Comparison of ENCODE assay signal across 20 cellular contexts in genomic region chr1:160114085-160114484, GRCh38. TPM values are rescaled to one million over a fixed set of nuclear protein-coding genes. Genes with fewer than 3 reads are reported as not detected.
DNase-seq lines count a peak whose midpoint lies in the region; ATAC-seq and TF ChIP-seq lines count a peak whose summit lies in the region.
"Had no signal": no experiment of that assay in that cellular context is flagged by ENCODE, and none has a peak within 500 bp of the region (broad histone marks: within the 10 kb centered on the region; RNA-seq: fewer than 3 reads in every experiment).

No MANE protein-coding gene starts in this region.

- DNase-seq in caudate nucleus (lab: John Stamatoyannopoulos, UW) (peak in 19 of 61 donors; percentile 13 to 69 (median 33)), right atrium auricular region (ENCODE audit: low spot score) (no peak), psoas muscle (peak in 1 of 2 donors; percentile 54), breast epithelium (ENCODE audit: low spot score in 2 of 2) (no peak), MCF 10A (ENCODE audit: unreplicated experiment) (no peak), HAP-1 (ENCODE audit: low spot score in 2 of 2) (no peak)
- no peak for DNase-seq in activated CD4-positive, CD25-positive, alpha-beta regulatory T cell treated with anti-CD3 and anti-CD28 coated beads, Interleukin-2, amount 50 U/mL, for 72 hours
- DNase-seq: activated T-cell treated with anti-CD3 and anti-CD28 coated beads, Interleukin-2, amount 50 U/mL, for 4 hours; CD4-positive, CD25-positive, alpha-beta regulatory T cell; DMS53; Kasumi-1; left lung; NCI-H1105; NCI-H69; spleen; upper lobe of left lung had no signal

- H3K9me3 ChIP-seq in BLaER1 (no peaks in the 10 kb centered on the region), right atrium auricular region (no peaks in the 10 kb centered on the region), psoas muscle (no peaks in the 10 kb centered on the region), breast epithelium (no peaks in the 10 kb centered on the region), HAP-1 (no peaks in the 10 kb centered on the region)
- H3K9me3 ChIP-seq: left lung, spleen, upper lobe of left lung had no signal

- intact Hi-C loops in psoas muscle (cut with DNase I) (loop anchor here in 1 of 2 donors (5.0 kb wide), 1 partner anchor 58 kb away; no protein-coding TSS in a partner anchor), breast epithelium (cut with DNase I; ENCODE audit: low total_unique reads) (no loop called here), MCF 10A (cut with micrococcal nuclease) (no loop called here)

- POLR2A ChIA-PET in MCF 10A (lab: Yijun Ruan, JAX) = no interaction called here

- no peak overlapping the region for H3K4me3 Mint-ChIP-seq in MCF 10A (ENCODE audit: unreplicated experiment)
- H3K4me3 Mint-ChIP-seq: activated naive CD4-positive, alpha-beta T cell treated with anti-CD3 and anti-CD28 coated beads, Interleukin-2, amount 50 U/mL, for 24 hours; activated T-cell treated with anti-CD3 and anti-CD28 coated beads, Interleukin-2, amount 50 U/mL, for 4 hours; CD4-positive, CD25-positive, alpha-beta regulatory T cell; stimulated activated effector memory CD8-positive, alpha-beta T cell treated with anti-CD3 and anti-CD28 coated beads, Interleukin-12 subunit alpha, Interleukin-12 subunit beta, amount 100 ng/mL, for 72 hours had no signal

- WGBS in psoas muscle, 3 donors = 18 to 40% (median 32%) methylated on average over 4 of the region's 4 CpGs

- no peaks in the 10 kb centered on the region for H3K27me3 Mint-ChIP-seq in MCF 10A (ENCODE audit: insufficient read depth, unreplicated experiment)

- no TSS peak for BruUV-seq in MCF 10A (replicated peaks; lab: Mats Ljungman, UMichigan)

- H3K4me3 ChIP-seq in BLaER1 (no peak overlapping the region), right atrium auricular region (no peak overlapping the region), psoas muscle (peak overlapping the region; percentile 22), breast epithelium (no peak overlapping the region), HAP-1 (no peak overlapping the region)
- H3K4me3 ChIP-seq: left lung, spleen, upper lobe of left lung had no signal

- no peak overlapping the region for H3K27ac ChIP-seq in BLaER1
- H3K27ac ChIP-seq in caudate nucleus (ENCODE audit: low read depth, low read length) = peak overlapping the region; percentile 89
- H3K27ac ChIP-seq in right atrium auricular region = peak overlapping the region; percentile 67 to 90
- peak overlapping the region; percentile 98 for H3K27ac ChIP-seq in psoas muscle
- H3K27ac ChIP-seq in breast epithelium = no peak overlapping the region
- H3K27ac ChIP-seq: left lung, spleen, upper lobe of left lung had no signal

- H3K36me3 ChIP-seq in BLaER1 = no peaks in the 10 kb centered on the region
- H3K36me3 ChIP-seq in right atrium auricular region = peaks cover 6% of the 10 kb centered on the region
- H3K36me3 ChIP-seq in psoas muscle (ENCODE audit: insufficient read depth in 1 of 2, low read depth in 1 of 2) = peaks cover 0 to 8% of the 10 kb centered on the region in 2 donors
- H3K36me3 ChIP-seq in breast epithelium = no peaks in the 10 kb centered on the region
- H3K36me3 ChIP-seq in HAP-1 (replicated peaks) = no peaks in the 10 kb centered on the region
- H3K36me3 ChIP-seq: left lung, spleen, upper lobe of left lung had no signal

- no peak overlapping the region for H3K27ac Mint-ChIP-seq in MCF 10A (ENCODE audit: low read depth, unreplicated experiment)
- H3K27ac Mint-ChIP-seq: activated naive CD4-positive, alpha-beta T cell treated with anti-CD3 and anti-CD28 coated beads, Interleukin-2, amount 50 U/mL, for 24 hours; stimulated activated effector memory CD8-positive, alpha-beta T cell treated with anti-CD3 and anti-CD28 coated beads, Interleukin-12 subunit alpha, Interleukin-12 subunit beta, amount 100 ng/mL, for 72 hours had no signal

- in situ Hi-C loops in HAP-1 (cut with MboI; ENCODE audit: low sequenced_read_pairs) = no loop called here

- H3K4me1 ChIP-seq in BLaER1 = peaks cover 65% of the 10 kb centered on the region
- H3K4me1 ChIP-seq in right atrium auricular region = peaks cover 0 to 51% of the 10 kb centered on the region in 2 donors
- peaks cover 47% of the 10 kb centered on the region for H3K4me1 ChIP-seq in psoas muscle
- H3K4me1 ChIP-seq in breast epithelium = no peaks in the 10 kb centered on the region
- no peaks in the 10 kb centered on the region for H3K4me1 ChIP-seq in HAP-1

- peak overlapping the region; percentile 24; the same call in 1 of the 2 replicates for H3K4me2 ChIP-seq in BLaER1

- no peaks in the 10 kb centered on the region for H4K20me1 ChIP-seq in BLaER1

- H3K9ac ChIP-seq in BLaER1 = no peak overlapping the region

- ATAC-seq in psoas muscle = no peak
- ATAC-seq: activated T-cell treated with anti-CD3 and anti-CD28 coated beads, Interleukin-2, amount 50 U/mL, for 4 hours; left lung; Panc1 had no signal

- no peaks in the 10 kb centered on the region for H3K36me3 Mint-ChIP-seq in MCF 10A (ENCODE audit: insufficient read depth, unreplicated experiment)
- H3K36me3 Mint-ChIP-seq: activated naive CD4-positive, alpha-beta T cell treated with anti-CD3 and anti-CD28 coated beads, Interleukin-2, amount 50 U/mL, for 24 hours; CD4-positive, CD25-positive, alpha-beta regulatory T cell; stimulated activated effector memory CD8-positive, alpha-beta T cell treated with anti-CD3 and anti-CD28 coated beads, Interleukin-12 subunit alpha, Interleukin-12 subunit beta, amount 100 ng/mL, for 72 hours had no signal

- no peak for TF ChIP-seq POLR2A in breast epithelium (IDR thresholded peaks at IDR 0.05)

- no peaks in the 10 kb centered on the region for H3K9me3 Mint-ChIP-seq in MCF 10A (ENCODE audit: unreplicated experiment)
- H3K9me3 Mint-ChIP-seq: activated naive CD4-positive, alpha-beta T cell treated with anti-CD3 and anti-CD28 coated beads, Interleukin-2, amount 50 U/mL, for 24 hours; activated T-cell treated with anti-CD3 and anti-CD28 coated beads, Interleukin-2, amount 50 U/mL, for 4 hours; stimulated activated effector memory CD8-positive, alpha-beta T cell treated with anti-CD3 and anti-CD28 coated beads, Interleukin-12 subunit alpha, Interleukin-12 subunit beta, amount 100 ng/mL, for 72 hours had no signal

- H3K4me1 Mint-ChIP-seq in MCF 10A (ENCODE audit: insufficient read depth, unreplicated experiment) = peaks cover 15% of the 10 kb centered on the region
- H3K4me1 Mint-ChIP-seq: CD4-positive, CD25-positive, alpha-beta regulatory T cell; stimulated activated effector memory CD8-positive, alpha-beta T cell treated with anti-CD3 and anti-CD28 coated beads, Interleukin-12 subunit alpha, Interleukin-12 subunit beta, amount 100 ng/mL, for 72 hours had no signal

- H3K27me3 ChIP-seq in BLaER1 = no peaks in the 10 kb centered on the region
- no peaks in the 10 kb centered on the region for H3K27me3 ChIP-seq in right atrium auricular region
- H3K27me3 ChIP-seq in psoas muscle (ENCODE audit: insufficient read depth in 3 of 3, low read length in 2 of 3) = no peaks in the 10 kb centered on the region
- H3K27me3 ChIP-seq in breast epithelium = no peaks in the 10 kb centered on the region
- no peaks in the 10 kb centered on the region for H3K27me3 ChIP-seq in HAP-1 (ENCODE audit: low read depth)
- H3K27me3 ChIP-seq: upper lobe of left lung had no signal

- CTCF ChIA-PET in MCF 10A (lab: Yijun Ruan, JAX) = interaction anchor here (1.0 to 1.5 kb wide), 3 partner anchors 10 to 177 kb away, joined by 4 to 9 read pairs (median 5); no protein-coding TSS in a partner anchor

- TF ChIP-seq CTCF in right atrium auricular region (IDR thresholded peaks at IDR 0.05) (no peak), psoas muscle (IDR thresholded peaks at IDR 0.05) (no peak), breast epithelium (IDR thresholded peaks at IDR 0.05) (no peak), MCF 10A (IDR thresholded peaks at IDR 0.05; ENCODE audit: unreplicated experiment) (no peak)

RNA-seq across cellular contexts. Expression of gene ATP1A2, which starts 1.5 kb away (rescaled TPM):
- total RNA-seq in right atrium auricular region (100 to 1,000 TPM; 146 to 228 TPM), psoas muscle (1,000 to 10,000 TPM in 1 of 4 donors, 100 to 1,000 TPM in 3; 523 to 1,040 (median 587) TPM), breast epithelium (100 to 1,000 TPM in 1 of 3 donors, 1 to 10 TPM in 2; 3.9 to 229 (median 6.4) TPM), MCF 10A (2022) (0.07 TPM in 1 of 2 replicates, not detected in the other)
- 100 to 1,000 TPM in 2 of 3 donors, 10 to 100 TPM in 1; 52.5 to 194 (median 162) TPM for polyA plus RNA-seq in psoas muscle
- total RNA-seq: activated T-cell treated with anti-CD3 and anti-CD28 coated beads, Interleukin-2, amount 50 U/mL, for 4 hours; CD4-positive, CD25-positive, alpha-beta regulatory T cell had no signal
- polyA plus RNA-seq: CD4-positive, CD25-positive, alpha-beta regulatory T cell had no signal

RNA-seq across cellular contexts. Expression of gene IGSF8, which starts 15.7 kb away (rescaled TPM):
- total RNA-seq in right atrium auricular region (10 to 100 TPM; 20.1 to 20.8 TPM), psoas muscle (1 to 10 TPM; 4.3 to 8.6 (median 6.4) TPM), breast epithelium (10 to 100 TPM; 21.0 to 35.7 (median 24.5) TPM), MCF 10A (2022) (13.8 and 19.7 TPM in 2 replicates)
- 1 to 10 TPM; 4.9 to 6.5 (median 6.4) TPM for polyA plus RNA-seq in psoas muscle

RNA-seq across cellular contexts. Expression of gene KCNJ9, which starts 32.7 kb away (rescaled TPM):
- total RNA-seq in right atrium auricular region (under 1 TPM in 1 of 2 donors, not detected in 1; 0.08 TPM), psoas muscle (not detected), breast epithelium (not detected), MCF 10A (2022) (0.07 TPM in 1 of 2 replicates, not detected in the other)
- under 1 TPM in 2 of 3 donors, not detected in 1; 0.01 to 0.04 TPM for polyA plus RNA-seq in psoas muscle
- total RNA-seq: activated T-cell treated with anti-CD3 and anti-CD28 coated beads, Interleukin-2, amount 50 U/mL, for 4 hours; CD4-positive, CD25-positive, alpha-beta regulatory T cell; left lung; spleen; upper lobe of left lung had no signal
- polyA plus RNA-seq: spleen had no signal

RNA-seq across cellular contexts. Expression of gene ATP1A4, which starts 37.3 kb away (rescaled TPM):
- total RNA-seq in right atrium auricular region = not detected
- 1 to 10 TPM in 1 of 4 donors, under 1 TPM in 3; 0.07 to 2.0 (median 0.38) TPM for total RNA-seq in psoas muscle
- polyA plus RNA-seq in psoas muscle = 1 to 10 TPM in 1 of 3 donors, under 1 TPM in 2; 0.03 to 1.3 (median 0.13) TPM
- total RNA-seq in breast epithelium = 1 to 10 TPM in 1 of 3 donors, not detected in 2; 4.5 TPM
- not detected in 2 replicates for total RNA-seq in MCF 10A (2022)
- total RNA-seq: activated T-cell treated with anti-CD3 and anti-CD28 coated beads, Interleukin-2, amount 50 U/mL, for 4 hours; CD4-positive, CD25-positive, alpha-beta regulatory T cell; left lung had no signal
- polyA plus RNA-seq: CD4-positive, CD25-positive, alpha-beta regulatory T cell had no signal

RNA-seq across cellular contexts. Expression of gene KCNJ10, which starts 44.1 kb away (rescaled TPM):
- total RNA-seq in right atrium auricular region = under 1 TPM in 1 of 2 donors, not detected in 1; 0.20 TPM
- under 1 TPM in 2 of 4 donors, not detected in 2; 0.08 to 0.09 TPM for total RNA-seq in psoas muscle
- under 1 TPM in 2 of 3 donors, not detected in 1; 0.01 to 0.03 TPM for polyA plus RNA-seq in psoas muscle
- total RNA-seq in breast epithelium = under 1 TPM in 1 of 3 donors, not detected in 2; 0.15 TPM
- total RNA-seq in MCF 10A (2022) = not detected in 2 replicates
- total RNA-seq: CD4-positive, CD25-positive, alpha-beta regulatory T cell had no signal
- polyA plus RNA-seq: CD4-positive, CD25-positive, alpha-beta regulatory T cell had no signal

Comparison
In these comparisons a context has a peak if more than half of its experiments do, and no peak if none do; other contexts are left out.
1. H3K27ac ChIP-seq: peak in caudate nucleus (single experiment), right atrium auricular region (2 of 2) and psoas muscle (single experiment); none in BLaER1 (single experiment) and breast epithelium (0 of 2).